ENCODE assay signal across 8 cellular contexts in genomic region chr4:70721747-70722146, GRCh38. TPM values are rescaled to one million over a fixed set of nuclear protein-coding genes. Genes with fewer than 3 reads are reported as not detected.
A peak's percentile ranks its signal among the peaks of the same experiment; 100 is the strongest.
DNase-seq lines count a peak whose midpoint lies in the region; ATAC-seq and TF ChIP-seq lines count a peak whose summit lies in the region.

A gene with protein sequence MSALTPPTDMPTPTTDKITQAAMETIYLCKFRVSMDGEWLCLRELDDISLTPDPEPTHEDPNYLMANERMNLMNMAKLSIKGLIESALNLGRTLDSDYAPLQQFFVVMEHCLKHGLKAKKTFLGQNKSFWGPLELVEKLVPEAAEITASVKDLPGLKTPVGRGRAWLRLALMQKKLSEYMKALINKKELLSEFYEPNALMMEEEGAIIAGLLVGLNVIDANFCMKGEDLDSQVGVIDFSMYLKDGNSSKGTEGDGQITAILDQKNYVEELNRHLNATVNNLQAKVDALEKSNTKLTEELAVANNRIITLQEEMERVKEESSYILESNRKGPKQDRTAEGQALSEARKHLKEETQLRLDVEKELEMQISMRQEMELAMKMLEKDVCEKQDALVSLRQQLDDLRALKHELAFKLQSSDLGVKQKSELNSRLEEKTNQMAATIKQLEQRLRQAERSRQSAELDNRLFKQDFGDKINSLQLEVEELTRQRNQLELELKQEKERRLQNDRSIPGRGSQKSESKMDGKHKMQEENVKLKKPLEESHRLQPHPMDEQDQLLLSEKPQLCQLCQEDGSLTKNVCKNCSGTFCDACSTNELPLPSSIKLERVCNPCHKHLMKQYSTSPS (plus strand): TSS chr4:70721964. CDS start chr4:70722574, 610 bp downstream.

- TF ChIP-seq CTCF in left ventricle myocardium inferior (IDR thresholded peaks at IDR 0.05; ENCODE audit: borderline replicate concordance) (no peak), progenitor cell of endocrine pancreas (IDR thresholded peaks at IDR 0.05; ENCODE audit: unreplicated experiment) (no peak)

- H3K27ac Mint-ChIP-seq in progenitor cell of endocrine pancreas = peak within 1 kb of the TSS; percentile 75

- H3K9me3 ChIP-seq in left ventricle myocardium inferior (replicated peaks) = no peaks in the 10 kb centered on the region

- H3K4me1 ChIP-seq in left ventricle myocardium inferior = peaks cover 39% of the 10 kb centered on the region

- H3K4me3 ChIP-seq in left ventricle myocardium inferior = peak within 1 kb of the TSS; percentile 64

- H3K4me1 Mint-ChIP-seq in progenitor cell of endocrine pancreas (ENCODE audit: low read depth) = peaks cover 19% of the 10 kb centered on the region

- ATAC-seq in HG03469 (IDR thresholded peaks at IDR 0.05; ENCODE audit: unreplicated experiment) (no peak), GM21381 (IDR thresholded peaks at IDR 0.05; ENCODE audit: unreplicated experiment) (no peak)

- H3K27ac ChIP-seq in left ventricle myocardium inferior (replicated peaks) = peak within 1 kb of the TSS; percentile 71

- in situ Hi-C loops in KBM-7 (cut with MboI; ENCODE audit: low pct_unique_long_range_greater_than_20kb, low sequenced_read_pairs) = no loop called here

- H3K36me3 ChIP-seq in left ventricle myocardium inferior = no peaks in the 10 kb centered on the region

- intact Hi-C loops in left ventricle myocardium inferior (cut with micrococcal nuclease) = no loop called here

- H3K9me3 Mint-ChIP-seq in progenitor cell of endocrine pancreas (ENCODE audit: low read depth) = no peaks in the 10 kb centered on the region

- DNase-seq in EH (ENCODE audit: low read depth) (peak; percentile 96), NCI-H2171 (lab: John Stamatoyannopoulos, UW) (peak; percentile 74), amygdala (lab: John Stamatoyannopoulos, UW) (peak in 54 of 56 donors; percentile 4 to 92 (median 64)), left ventricle myocardium inferior (no peak), progenitor cell of endocrine pancreas (ENCODE audit: low spot score, unreplicated experiment) (no peak), KBM-7 (no peak)

- no peaks in the 10 kb centered on the region for H3K27me3 Mint-ChIP-seq in progenitor cell of endocrine pancreas

- no peaks in the 10 kb centered on the region for H3K27me3 ChIP-seq in left ventricle myocardium inferior (ENCODE audit: low read depth)

- no peak within 1 kb of the TSS for H3K4me3 Mint-ChIP-seq in progenitor cell of endocrine pancreas (ENCODE audit: low read depth)

- H3K36me3 Mint-ChIP-seq in progenitor cell of endocrine pancreas (ENCODE audit: insufficient read depth) = peaks cover 2% of the 10 kb centered on the region

RNA-seq across cellular contexts. Expression of the gene that starts here (rescaled TPM):
- total RNA-seq in left ventricle myocardium inferior = 20.5 TPM
- 103 TPM in 2 replicates for total RNA-seq in progenitor cell of endocrine pancreas

Comparison
In these comparisons a context has a peak if more than half of its experiments do, and no peak if none do; other contexts are left out.
1. DNase-seq: peak in EH (single experiment), NCI-H2171 (single experiment) and amygdala (54 of 56); none in left ventricle myocardium inferior (single experiment), progenitor cell of endocrine pancreas (single experiment) and KBM-7 (single experiment).